Comparison of ENCODE assay signal across 17 cellular contexts in the genomic region with DNA sequence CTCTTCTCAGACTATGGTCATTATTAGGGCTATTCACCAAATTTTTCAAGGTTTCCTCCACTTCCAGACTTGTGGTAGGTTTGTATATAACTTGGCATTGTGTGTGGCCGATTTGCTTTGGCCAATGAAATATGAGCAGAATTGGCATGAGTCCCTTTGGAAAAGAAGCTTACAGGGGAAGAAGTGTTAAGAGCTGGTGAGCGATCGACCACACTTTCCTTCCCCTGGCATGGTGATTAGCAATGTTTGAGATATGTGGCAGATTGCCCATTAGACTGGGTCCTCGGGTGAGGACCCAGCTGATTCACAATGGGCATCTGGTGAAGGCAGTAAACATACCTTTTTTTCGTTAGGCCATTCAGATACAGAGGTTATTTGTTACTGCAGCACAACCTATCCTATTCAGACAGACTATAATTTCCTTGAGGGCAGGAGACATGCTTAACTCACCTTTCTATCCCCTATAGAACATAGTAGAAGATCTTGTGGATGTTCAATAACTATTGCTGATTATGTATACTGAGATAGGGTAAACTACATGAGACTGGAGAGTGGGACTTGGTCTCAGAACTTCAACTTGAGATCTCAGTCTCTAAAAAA.
DNase-seq lines count a peak whose midpoint lies in the region; ATAC-seq and TF ChIP-seq lines count a peak whose summit lies in the region.
"Had no signal": no experiment of that assay in that cellular context is flagged by ENCODE, and none has a peak within 500 bp of the region (broad histone marks: within the 10 kb centered on the region; RNA-seq: fewer than 3 reads in every experiment).

No MANE protein-coding gene starts in this region.

- H3K36me3 Mint-ChIP-seq in activated T-cell treated with anti-CD3 and anti-CD28 coated beads, Interleukin-2, amount 50 U/mL, for 72 hours (ENCODE audit: insufficient read depth in 2 of 2), result no peaks in the 10 kb centered on the region

- DNase-seq in HS-5 (ENCODE audit: low read depth), result peak; percentile 22
- DNase-seq in foreskin keratinocyte, result peak in 1 of 2 donors; percentile 70
- no peak for DNase-seq in tibial artery
- no peak for DNase-seq in activated CD8-positive, alpha-beta memory T cell treated with anti-CD3 and anti-CD28 coated beads, Interleukin-2, amount 50 U/mL, for 4 hours
- no peak for DNase-seq in activated T-cell treated with anti-CD3 and anti-CD28 coated beads, Interleukin-2, amount 50 U/mL, for 72 hours
- no peak for DNase-seq in stimulated activated CD4-positive, alpha-beta T cell treated with anti-CD3 and anti-CD28 coated beads, Interleukin-15, amount 100 ng/mL, for 24 hours
- DNase-seq: activated CD4-positive, CD25-positive, alpha-beta regulatory T cell treated with anti-CD3 and anti-CD28 coated beads, Interleukin-2, amount 50 U/mL, for 72 hours; activated T-cell treated with anti-CD3 and anti-CD28 coated beads, Interleukin-2, amount 50 U/mL, for 4 hours; adrenal gland; CD4-positive, alpha-beta T cell; dorsolateral prefrontal cortex; naive thymus-derived CD4-positive, alpha-beta T cell; NCI-H1105 treated with DMSO at 0.1 percent for 48 hours; NCI-H2227 treated with DMSO at 0.1 percent for 48 hours; stimulated activated naive CD4-positive, alpha-beta T cell had no signal

- no peaks in the 10 kb centered on the region for H3K9me3 ChIP-seq in tibial artery
- H3K9me3 ChIP-seq: adrenal gland had no signal

- H3K4me1 Mint-ChIP-seq in activated T-cell treated with anti-CD3 and anti-CD28 coated beads, Interleukin-2, amount 50 U/mL, for 72 hours (ENCODE audit: low read depth), result peaks cover 9% of the 10 kb centered on the region

- H3K27ac Mint-ChIP-seq in activated T-cell treated with anti-CD3 and anti-CD28 coated beads, Interleukin-2, amount 50 U/mL, for 72 hours, result no peak overlapping the region
- H3K27ac Mint-ChIP-seq: CD4-positive, alpha-beta T cell; naive thymus-derived CD4-positive, alpha-beta T cell had no signal

- peaks cover 20% of the 10 kb centered on the region for H3K4me1 ChIP-seq in foreskin keratinocyte
- peaks cover 15 to 67% (median 56%) of the 10 kb centered on the region in 4 donors for H3K4me1 ChIP-seq in tibial artery

- TF ChIP-seq CTCF in VCaP (conservative IDR thresholded peaks at IDR 0.05) (no peak), foreskin keratinocyte (conservative IDR thresholded peaks at IDR 0.05) (no peak), tibial artery (IDR thresholded peaks at IDR 0.05) (no peak)

- H3K27me3 Mint-ChIP-seq in activated T-cell treated with anti-CD3 and anti-CD28 coated beads, Interleukin-2, amount 50 U/mL, for 72 hours (ENCODE audit: low read depth), result no peaks in the 10 kb centered on the region
- H3K27me3 Mint-ChIP-seq: CD4-positive, alpha-beta T cell had no signal

- peaks cover 0 to 1% of the 10 kb centered on the region in 2 donors for H3K9me3 Mint-ChIP-seq in activated T-cell treated with anti-CD3 and anti-CD28 coated beads, Interleukin-2, amount 50 U/mL, for 72 hours
- H3K9me3 Mint-ChIP-seq: activated T-cell treated with anti-CD3 and anti-CD28 coated beads, Interleukin-2, amount 50 U/mL, for 4 hours; CD4-positive, alpha-beta T cell had no signal

- H3K27ac ChIP-seq in VCaP (peak overlapping the region; percentile 87; the same call in 1 of the 2 replicates), foreskin keratinocyte (no peak overlapping the region), tibial artery (peak overlapping the region; percentile 81 to 93)

- H3K4me3 ChIP-seq in tibial artery, result no peak overlapping the region
- H3K4me3 ChIP-seq: adrenal gland, dorsolateral prefrontal cortex had no signal

- no peaks in the 10 kb centered on the region for H3K36me3 ChIP-seq in tibial artery
- H3K36me3 ChIP-seq: adrenal gland had no signal

- no peak overlapping the region for H3K4me3 Mint-ChIP-seq in activated T-cell treated with anti-CD3 and anti-CD28 coated beads, Interleukin-2, amount 50 U/mL, for 72 hours
- H3K4me3 Mint-ChIP-seq: activated T-cell treated with anti-CD3 and anti-CD28 coated beads, Interleukin-2, amount 50 U/mL, for 4 hours; CD4-positive, alpha-beta T cell; naive thymus-derived CD4-positive, alpha-beta T cell had no signal

- ATAC-seq in foreskin keratinocyte (peak; percentile 34), GM18505 (IDR thresholded peaks at IDR 0.05; ENCODE audit: unreplicated experiment) (no peak)
- ATAC-seq in activated T-cell treated with anti-CD3 and anti-CD28 coated beads, Interleukin-2, amount 50 U/mL, for 72 hours (replicated peaks in 1 of 2), result no peak
- ATAC-seq: activated T-cell treated with anti-CD3 and anti-CD28 coated beads, Interleukin-2, amount 50 U/mL, for 4 hours; naive thymus-derived CD4-positive, alpha-beta T cell had no signal

- intact Hi-C loops in tibial artery (cut with DNase I; ENCODE audit: low total_unique reads), result no loop called here

- no peak for TF ChIP-seq POLR2A in GM18505 (IDR thresholded peaks at IDR 0.05; ENCODE audit: borderline replicate concordance, extremely low read depth, insufficient read depth, insufficient read length)

- H3K27me3 ChIP-seq in foreskin keratinocyte (no peaks in the 10 kb centered on the region), tibial artery (no peaks in the 10 kb centered on the region)
- H3K27me3 ChIP-seq: adrenal gland, dorsolateral prefrontal cortex had no signal
